15 cellular contexts compared by ENCODE assay signal in genomic region chr6:53236241-53236640, GRCh38.
DNase-seq lines count a peak whose midpoint lies in the region; ATAC-seq, FAIRE-seq and TF ChIP-seq lines count a peak whose summit lies in the region.
"Had no signal": no experiment of that assay in that cellular context is flagged by ENCODE, and none has a peak within 500 bp of the region (broad histone marks: within the 10 kb centered on the region; RNA-seq: fewer than 3 reads in every experiment).

No MANE protein-coding gene starts in this region.

- intact Hi-C loops in CD8-positive, alpha-beta T cell (cut with DNase I, micrococcal nuclease), result no loop called here
- intact Hi-C loops in activated T-helper 2 cell treated with anti-CD3 and anti-CD28 coated beads, Interferon-gamma antibody, Interleukin-2, Interleukin-4, amounts not matched to agents 10 μg/mL and 5 μg/mL and 100 μg/mL, durations not matched to agents 14 hours and 24 hours and 36 hours (cut with micrococcal nuclease), result no loop called here
- intact Hi-C loops in pancreas (cut with DNase I), result no loop called here

- no peak overlapping the region for H3K27ac Mint-ChIP-seq in CD8-positive, alpha-beta T cell
- H3K27ac Mint-ChIP-seq in activated T-helper 2 cell treated with anti-CD3 and anti-CD28 coated beads, Interferon-gamma antibody, Interleukin-2, Interleukin-4, amounts not matched to agents 10 μg/mL and 5 μg/mL and 100 μg/mL, durations not matched to agents 14 hours and 24 hours and 36 hours, result peak overlapping the region; percentile 76

- H3K4me1 Mint-ChIP-seq in CD8-positive, alpha-beta T cell (ENCODE audit: low read depth), result peaks cover 29% of the 10 kb centered on the region
- H3K4me1 Mint-ChIP-seq in activated T-helper 2 cell treated with anti-CD3 and anti-CD28 coated beads, Interferon-gamma antibody, Interleukin-2, Interleukin-4, amounts not matched to agents 10 μg/mL and 5 μg/mL and 100 μg/mL, durations not matched to agents 14 hours and 24 hours and 36 hours (ENCODE audit: low read depth), result peaks cover 29% of the 10 kb centered on the region

- DNase-seq in CD8-positive, alpha-beta T cell, result no peak
- no peak for DNase-seq in activated T-helper 2 cell treated with anti-CD3 and anti-CD28 coated beads, Interferon-gamma antibody, Interleukin-2, Interleukin-4, amounts not matched to agents 10 μg/mL and 5 μg/mL and 100 μg/mL, durations not matched to agents 14 hours and 24 hours and 36 hours (ENCODE audit: low spot score)
- DNase-seq in NCI-H2171 (lab: John Stamatoyannopoulos, UW), result no peak
- no peak for DNase-seq in pancreas
- DNase-seq in RPMI8226, result no peak
- DNase-seq: adrenal gland, head of caudate nucleus, left ventricle myocardium superior, NCI-H1694 treated with DMSO at 0.1 percent for 48 hours, Peyer's patch had no signal

- no peaks in the 10 kb centered on the region for H3K36me3 Mint-ChIP-seq in CD8-positive, alpha-beta T cell
- no peaks in the 10 kb centered on the region for H3K36me3 Mint-ChIP-seq in activated T-helper 2 cell treated with anti-CD3 and anti-CD28 coated beads, Interferon-gamma antibody, Interleukin-2, Interleukin-4, amounts not matched to agents 10 μg/mL and 5 μg/mL and 100 μg/mL, durations not matched to agents 14 hours and 24 hours and 36 hours (ENCODE audit: low read depth)

- no peak for TF ChIP-seq CTCF in CD8-positive, alpha-beta T cell (IDR thresholded peaks at IDR 0.05)
- no peak for TF ChIP-seq CTCF in pancreas (IDR thresholded peaks at IDR 0.05)

- peaks cover 11% of the 10 kb centered on the region for H3K4me1 ChIP-seq in CD8-positive, alpha-beta T cell (ENCODE audit: insufficient read depth, low read length)
- H3K4me1 ChIP-seq in pancreas, result no peaks in the 10 kb centered on the region
- H3K4me1 ChIP-seq: adrenal gland had no signal

- CTCF ChIA-PET in CD8-positive, alpha-beta T cell (lab: Charles Lee), result no interaction called here

- FAIRE-seq in pancreas (lab: Jason Lieb, UNC), result no peak
- FAIRE-seq: D721Med, TTC549 had no signal

- no peaks in the 10 kb centered on the region for H3K9me3 ChIP-seq in CD8-positive, alpha-beta T cell (ENCODE audit: low read length)
- H3K9me3 ChIP-seq in pancreas, result no peaks in the 10 kb centered on the region
- H3K9me3 ChIP-seq: adrenal gland, Peyer's patch had no signal

- H3K27me3 Mint-ChIP-seq in CD8-positive, alpha-beta T cell (ENCODE audit: low read depth), result no peaks in the 10 kb centered on the region
- no peaks in the 10 kb centered on the region for H3K27me3 Mint-ChIP-seq in activated T-helper 2 cell treated with anti-CD3 and anti-CD28 coated beads, Interferon-gamma antibody, Interleukin-2, Interleukin-4, amounts not matched to agents 10 μg/mL and 5 μg/mL and 100 μg/mL, durations not matched to agents 14 hours and 24 hours and 36 hours (ENCODE audit: low read depth)

- 65 to 73% methylated on average over 3 of the region's 3 CpGs for WGBS in pancreas, 2 donors

- H3K4me3 ChIP-seq in CD8-positive, alpha-beta T cell (ENCODE audit: low read depth, low read length), result no peak overlapping the region
- no peak overlapping the region for H3K4me3 ChIP-seq in pancreas
- H3K4me3 ChIP-seq: adrenal gland, Peyer's patch had no signal

- no peak for ATAC-seq in CD8-positive, alpha-beta T cell
- ATAC-seq in GM18858 (IDR thresholded peaks at IDR 0.05; ENCODE audit: unreplicated experiment) (peak; percentile 29), HG02981 (IDR thresholded peaks at IDR 0.05; ENCODE audit: unreplicated experiment) (peak; percentile 33), pancreas (no peak), GM21737 (IDR thresholded peaks at IDR 0.05; ENCODE audit: unreplicated experiment) (no peak)
- ATAC-seq: left ventricle myocardium superior had no signal

- H3K4me3 Mint-ChIP-seq in CD8-positive, alpha-beta T cell, result peak overlapping the region; percentile 20
- H3K4me3 Mint-ChIP-seq in activated T-helper 2 cell treated with anti-CD3 and anti-CD28 coated beads, Interferon-gamma antibody, Interleukin-2, Interleukin-4, amounts not matched to agents 10 μg/mL and 5 μg/mL and 100 μg/mL, durations not matched to agents 14 hours and 24 hours and 36 hours (ENCODE audit: low read depth), result no peak overlapping the region

- POLR2A ChIA-PET in CD8-positive, alpha-beta T cell (lab: Charles Lee), result no interaction called here

- H3K9me3 Mint-ChIP-seq in CD8-positive, alpha-beta T cell, result no peaks in the 10 kb centered on the region
- peaks cover 9% of the 10 kb centered on the region for H3K9me3 Mint-ChIP-seq in activated T-helper 2 cell treated with anti-CD3 and anti-CD28 coated beads, Interferon-gamma antibody, Interleukin-2, Interleukin-4, amounts not matched to agents 10 μg/mL and 5 μg/mL and 100 μg/mL, durations not matched to agents 14 hours and 24 hours and 36 hours

- H3K36me3 ChIP-seq in CD8-positive, alpha-beta T cell (ENCODE audit: insufficient read depth, low read length), result no peaks in the 10 kb centered on the region
- no peaks in the 10 kb centered on the region for H3K36me3 ChIP-seq in pancreas
- H3K36me3 ChIP-seq: adrenal gland, Peyer's patch had no signal

- H3K27me3 ChIP-seq in CD8-positive, alpha-beta T cell (ENCODE audit: insufficient read depth, low read length), result no peaks in the 10 kb centered on the region
- H3K27me3 ChIP-seq in pancreas, result no peaks in the 10 kb centered on the region
- H3K27me3 ChIP-seq: adrenal gland, Peyer's patch had no signal

- H3K27ac ChIP-seq in CD8-positive, alpha-beta T cell (ENCODE audit: low read depth, low read length), result no peak overlapping the region
- no peak overlapping the region for H3K27ac ChIP-seq in pancreas

Comparison
In these comparisons a context has a peak if more than half of its experiments do, and no peak if none do; other contexts are left out.
1. ATAC-seq: peak in GM18858 (single experiment) and HG02981 (single experiment); none in CD8-positive, alpha-beta T cell (single experiment), pancreas (0 of 4) and GM21737 (single experiment).